Comparison of ENCODE assay signal across 28 cellular contexts in the genomic region with DNA sequence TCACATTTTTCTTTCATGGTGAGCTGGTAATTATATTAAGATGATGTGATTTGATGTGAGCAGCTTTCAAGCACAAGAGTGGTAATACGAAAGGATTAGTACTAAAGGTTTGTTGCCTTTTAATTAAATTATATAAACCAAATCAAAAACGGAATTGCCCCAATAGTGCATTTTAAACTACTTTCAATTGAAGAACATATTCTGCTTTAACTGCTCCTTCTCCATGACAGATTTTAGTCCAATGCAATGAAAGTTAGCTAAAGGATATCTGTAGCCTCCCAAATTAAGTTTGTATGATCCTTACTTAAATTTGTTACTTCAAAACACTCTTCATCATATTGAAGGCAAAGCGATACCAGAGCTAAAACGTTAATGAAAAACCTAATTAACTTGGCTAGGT.
"Had no signal": no experiment of that assay in that cellular context is flagged by ENCODE, and none has a peak within 500 bp of the region (broad histone marks: within the 10 kb centered on the region; RNA-seq: fewer than 3 reads in every experiment).

No MANE protein-coding gene starts in this region.

- H3K4me3 Mint-ChIP-seq: dendritic cell treated with granulocyte-macrophage colony-stimulating factor and Interleukin-4, amounts not matched to agents 40 ng/mL and 50 ng/mL, for 4 days; effector memory CD8-positive, alpha-beta T cell; endodermal cell; mesothelial cell of epicardium; naive B cell; naive thymus-derived CD8-positive, alpha-beta T cell had no signal

- H3K27ac ChIP-seq: epithelial cell of prostate, esophagus squamous epithelium, gastrocnemius medialis, heart right ventricle, left lung, lower lobe of right lung had no signal

- H3K27me3 ChIP-seq: esophagus squamous epithelium, gastrocnemius medialis, left lung had no signal

- ATAC-seq: effector memory CD8-positive, alpha-beta T cell; esophagus mucosa; gastrocnemius medialis; heart right ventricle; left cardiac atrium; left lung; left ventricle myocardium superior; lower lobe of right lung; mucosa of descending colon; naive thymus-derived CD8-positive, alpha-beta T cell had no signal

- H3K36me3 Mint-ChIP-seq: mesothelial cell of epicardium; naive B cell; naive thymus-derived CD8-positive, alpha-beta T cell had no signal

- H3K27me3 Mint-ChIP-seq: dendritic cell treated with granulocyte-macrophage colony-stimulating factor and Interleukin-4, amounts not matched to agents 40 ng/mL and 50 ng/mL, for 4 days; effector memory CD8-positive, alpha-beta T cell; naive B cell; naive thymus-derived CD8-positive, alpha-beta T cell had no signal

- FAIRE-seq: endometrium, islet of Langerhans, keratinocyte had no signal

- H3K9me3 ChIP-seq: esophagus squamous epithelium, gastrocnemius medialis, left lung, lower lobe of right lung, mucosa of descending colon had no signal

- H3K9me3 Mint-ChIP-seq: effector memory CD8-positive, alpha-beta T cell; endodermal cell; mesothelial cell of epicardium; naive B cell; naive thymus-derived CD8-positive, alpha-beta T cell had no signal

- DNase-seq: cortex of kidney; effector CD8-positive, alpha-beta T cell; effector memory CD8-positive, alpha-beta T cell; endodermal cell; erythroblast; esophagus squamous epithelium; foreskin fibroblast; foreskin melanocyte; gastrocnemius medialis; glutamatergic neuron; head of caudate nucleus; heart right ventricle; hippocampal formation; left cardiac atrium; left lung; left ventricle myocardium superior; lower lobe of right lung; mesenchymal stem cell; mucosa of descending colon; naive B cell; naive thymus-derived CD8-positive, alpha-beta T cell had no signal

- H3K4me1 ChIP-seq: esophagus squamous epithelium, gastrocnemius medialis, heart right ventricle, left lung, lower lobe of right lung had no signal

- H3K4me3 ChIP-seq: esophagus squamous epithelium, gastrocnemius medialis, heart right ventricle, left lung, lower lobe of right lung, mucosa of descending colon had no signal

- H3K36me3 ChIP-seq: esophagus squamous epithelium, gastrocnemius medialis, heart right ventricle, left lung, lower lobe of right lung had no signal

- H3K27ac Mint-ChIP-seq: dendritic cell treated with granulocyte-macrophage colony-stimulating factor and Interleukin-4, amounts not matched to agents 40 ng/mL and 50 ng/mL, for 4 days; effector memory CD8-positive, alpha-beta T cell; endodermal cell; mesothelial cell of epicardium; naive B cell; naive thymus-derived CD8-positive, alpha-beta T cell had no signal

- H3K4me1 Mint-ChIP-seq: mesothelial cell of epicardium; naive B cell; naive thymus-derived CD8-positive, alpha-beta T cell had no signal
